In genomic region chr18:79421275-79421857, GRCh38 we compare ENCODE assay signal across 18 cellular contexts.
"Had no signal": no experiment of that assay in that cellular context is flagged by ENCODE, and none has a peak within 500 bp of the region (broad histone marks: within the 10 kb centered on the region; RNA-seq: fewer than 3 reads in every experiment).

No MANE protein-coding gene starts in this region.

- H3K4me3 Mint-ChIP-seq: activated CD4-positive, alpha-beta T cell treated with anti-CD3 and anti-CD28 coated beads, Interleukin-2, amount 10 ng/mL, durations not matched to agents 24 days and 14 days; activated CD8-positive, alpha-beta T cell treated with anti-CD3 and anti-CD28 coated beads, Interleukin-2, amount 10 ng/mL, durations not matched to agents 7 days and 5 days; dendritic cell treated with granulocyte-macrophage colony-stimulating factor and Interleukin-4, amounts not matched to agents 40 ng/mL and 50 ng/mL, for 4 days; natural killer cell treated with Interleukin-12 subunit alpha and Interleukin-12 subunit beta and Interleukin-15 and Interleukin-18, amount 100 ng/mL, for 72 hours; stimulated activated naive CD8-positive, alpha-beta T cell treated with anti-CD3 and anti-CD28 coated beads, Interleukin-15, amount 100 ng/mL, for 72 hours; T-helper 2 cell treated with Interferon-gamma antibody and Interleukin-4, amounts not matched to agents 5 μg/mL and 100 μg/mL, for 36 hours had no signal

- H3K36me3 ChIP-seq: upper lobe of right lung had no signal

- DNase-seq: activated CD4-positive, alpha-beta T cell treated with anti-CD3 and anti-CD28 coated beads, Interleukin-2, amount 10 ng/mL, durations not matched to agents 24 days and 14 days; activated CD4-positive, CD25-positive, alpha-beta regulatory T cell; activated CD8-positive, alpha-beta T cell treated with anti-CD3 and anti-CD28 coated beads, Interleukin-2, amount 10 ng/mL, durations not matched to agents 7 days and 5 days; activated naive CD4-positive, alpha-beta T cell treated with Interleukin-2 at 50 U/mL for 16 hours; anterior cingulate cortex; effector memory CD4-positive, alpha-beta T cell; foreskin melanocyte; head of caudate nucleus; mesendoderm; nucleus accumbens; stimulated activated naive CD8-positive, alpha-beta T cell treated with anti-CD3 and anti-CD28 coated beads, Interleukin-15, amount 100 ng/mL, for 72 hours; testis; upper lobe of right lung had no signal

- H3K4me3 ChIP-seq: right atrium auricular region, smooth muscle cell, testis, upper lobe of right lung had no signal

- H3K27ac ChIP-seq: right atrium auricular region, testis, upper lobe of right lung had no signal

- H3K27ac Mint-ChIP-seq: activated CD4-positive, alpha-beta T cell treated with anti-CD3 and anti-CD28 coated beads, Interleukin-2, amount 10 ng/mL, durations not matched to agents 24 days and 14 days; activated CD8-positive, alpha-beta T cell treated with anti-CD3 and anti-CD28 coated beads, Interleukin-2, amount 10 ng/mL, durations not matched to agents 7 days and 5 days; dendritic cell treated with granulocyte-macrophage colony-stimulating factor and Interleukin-4, amounts not matched to agents 40 ng/mL and 50 ng/mL, for 4 days; natural killer cell treated with Interleukin-12 subunit alpha and Interleukin-12 subunit beta and Interleukin-15 and Interleukin-18, amount 100 ng/mL, for 72 hours had no signal

- H3K9me3 ChIP-seq: right atrium auricular region, testis, upper lobe of right lung had no signal

- H3K27me3 ChIP-seq: right atrium auricular region, testis, upper lobe of right lung had no signal

- ATAC-seq: activated CD8-positive, alpha-beta T cell treated with anti-CD3 and anti-CD28 coated beads, Interleukin-2, amount 10 ng/mL, durations not matched to agents 7 days and 5 days; stimulated activated naive CD8-positive, alpha-beta T cell treated with anti-CD3 and anti-CD28 coated beads, Interleukin-15, amount 100 ng/mL, for 72 hours; upper lobe of right lung had no signal

- H3K9me3 Mint-ChIP-seq: activated CD4-positive, alpha-beta T cell treated with anti-CD3 and anti-CD28 coated beads, Interleukin-2, amount 10 ng/mL, durations not matched to agents 24 days and 14 days; dendritic cell treated with granulocyte-macrophage colony-stimulating factor and Interleukin-4, amounts not matched to agents 40 ng/mL and 50 ng/mL, for 4 days; natural killer cell treated with Interleukin-12 subunit alpha and Interleukin-12 subunit beta and Interleukin-15 and Interleukin-18, amount 100 ng/mL, for 72 hours; stimulated activated naive CD8-positive, alpha-beta T cell treated with anti-CD3 and anti-CD28 coated beads, Interleukin-15, amount 100 ng/mL, for 72 hours; T-helper 2 cell treated with Interferon-gamma antibody and Interleukin-4, amounts not matched to agents 5 μg/mL and 100 μg/mL, for 36 hours had no signal

- H3K27me3 Mint-ChIP-seq: activated CD4-positive, alpha-beta T cell treated with anti-CD3 and anti-CD28 coated beads, Interleukin-2, amount 10 ng/mL, durations not matched to agents 24 days and 14 days; dendritic cell treated with granulocyte-macrophage colony-stimulating factor and Interleukin-4, amounts not matched to agents 40 ng/mL and 50 ng/mL, for 4 days; natural killer cell treated with Interleukin-12 subunit alpha and Interleukin-12 subunit beta and Interleukin-15 and Interleukin-18, amount 100 ng/mL, for 72 hours; stimulated activated naive CD8-positive, alpha-beta T cell treated with anti-CD3 and anti-CD28 coated beads, Interleukin-15, amount 100 ng/mL, for 72 hours had no signal
